ENCODE assay signal across 11 cellular contexts in genomic region chr3:196227629-196228493, GRCh38. TPM values are rescaled to one million over a fixed set of nuclear protein-coding genes. Genes with fewer than 3 reads are reported as not detected.
DNase-seq lines count a peak whose midpoint lies in the region; ATAC-seq, FAIRE-seq and TF ChIP-seq lines count a peak whose summit lies in the region.
"Had no signal": no experiment of that assay in that cellular context is flagged by ENCODE, and none has a peak within 500 bp of the region (broad histone marks: within the 10 kb centered on the region; RNA-seq: fewer than 3 reads in every experiment).

No MANE protein-coding gene starts in this region.

- H3K36me3 Mint-ChIP-seq in immature natural killer cell: no peaks in the 10 kb centered on the region

- RAD21 ChIA-PET in GM12878 (lab: Charles Lee; ENCODE audit: unreplicated experiment): interaction anchor here (1.0 to 1.2 kb wide), 2 partner anchors 24 to 26 kb away, joined by 3 read pairs; no protein-coding TSS in a partner anchor

- CTCF ChIA-PET in GM12878 (lab: Yijun Ruan, JAX): interaction anchor here (0.7 kb wide), 1 partner anchor 284 kb away, joined by 3 read pairs; no protein-coding TSS in a partner anchor

- SMC1A ChIA-PET in GM12878 (lab: Charles Lee; ENCODE audit: uncharacterized antibody, unreplicated experiment): no interaction called here

- DNase-seq in GM12878 (ENCODE audit: low read depth, low spot score) (no peak), islet precursor cell (peak; percentile 81), sigmoid colon (peak; percentile 42), immature natural killer cell (no peak), MM.1S (no peak)
- DNase-seq: midbrain had no signal

- FAIRE-seq in GM12878 (lab: Jason Lieb, UNC): no peak
- FAIRE-seq: colon had no signal

- WGBS in GM12878 (ENCODE audit: insufficient coverage, insufficient replicate concordance, low lambda C conversion rate, missing lambda C conversion rate): 36% methylated on average over 24 of the region's 24 CpGs
- 57 to 67% methylated on average over 24 of the region's 24 CpGs for WGBS in sigmoid colon, 2 donors

- TF ChIP-seq RAD21 in GM12878 (IDR thresholded peaks at IDR 0.05; ENCODE audit: insufficient read depth, low read depth, low read length): no peak

- H3K9me3 ChIP-seq in GM12878 (replicated peaks; ENCODE audit: control insufficient read depth, insufficient read depth, low read length) (no peaks in the 10 kb centered on the region), sigmoid colon (no peaks in the 10 kb centered on the region), MM.1S (replicated peaks; ENCODE audit: insufficient read depth, low read length) (no peaks in the 10 kb centered on the region)

- ATAC-seq in GM12878 (0 out of 3 replicates have a peak, but pooled peaks have one; percentile 12), HG03139 (IDR thresholded peaks at IDR 0.05; ENCODE audit: unreplicated experiment) (no peak)
- ATAC-seq: activated T-helper 17 cell treated with anti-CD3 and anti-CD28 coated beads, Interleukin-2, amount 50 U/mL, for 72 hours had no signal

- TF ChIP-seq EP300 in GM12878 (IDR thresholded peaks at IDR 0.05; ENCODE audit: borderline replicate concordance in 1 of 2, control insufficient read depth in 1 of 2, low read depth in 2 of 2, low read length in 2 of 2) (no peak), sigmoid colon (IDR thresholded peaks at IDR 0.05) (no peak)

- POLR2A ChIA-PET in GM12878 (lab: Charles Lee): interaction anchor here (0.5 kb wide), 1 partner anchor 220 kb away, joined by 3 read pairs; no protein-coding TSS in a partner anchor

- no peak overlapping the region for H3K4me3 Mint-ChIP-seq in immature natural killer cell
- H3K4me3 Mint-ChIP-seq: activated T-helper 17 cell treated with anti-CD3 and anti-CD28 coated beads, Interleukin-2, amount 50 U/mL, for 72 hours had no signal

- peaks cover 2 to 6% (median 2%) of the 10 kb centered on the region in 3 donors for H3K27me3 Mint-ChIP-seq in immature natural killer cell (ENCODE audit: low read depth in 3 of 3)
- H3K27me3 Mint-ChIP-seq: activated T-helper 17 cell treated with anti-CD3 and anti-CD28 coated beads, Interleukin-2, amount 50 U/mL, for 72 hours had no signal

- no peak overlapping the region for H3K27ac ChIP-seq in GM12878 (ENCODE audit: control insufficient read depth, insufficient read depth)
- no peak overlapping the region for H3K27ac ChIP-seq in sigmoid colon
- no peak overlapping the region for H3K27ac ChIP-seq in MM.1S (ENCODE audit: low read length)

- H3K27me3 ChIP-seq in GM12878 (replicated peaks in 1 of 2; ENCODE audit: control insufficient read depth in 2 of 2, insufficient read depth in 2 of 2, low read length in 1 of 2) (no peaks in the 10 kb centered on the region), sigmoid colon (peaks cover 0 to 15% (median 0%) of the 10 kb centered on the region in 3 donors), MM.1S (replicated peaks; ENCODE audit: insufficient read depth, low read length) (no peaks in the 10 kb centered on the region)

- H3K9me2 ChIP-seq in MM.1S (replicated peaks; ENCODE audit: insufficient read depth, low read length): no peaks in the 10 kb centered on the region

- H3K4me3 ChIP-seq in GM12875 (ENCODE audit: low read depth, low read length) (no peak overlapping the region), GM12878 (no peak overlapping the region), sigmoid colon (no peak overlapping the region), MM.1S (ENCODE audit: low read length) (no peak overlapping the region)

- H3K36me3 ChIP-seq in GM12878 (ENCODE audit: control insufficient read depth in 2 of 2, insufficient read depth in 2 of 2, low read length in 1 of 2) (no peaks in the 10 kb centered on the region), sigmoid colon (no peaks in the 10 kb centered on the region), MM.1S (replicated peaks; ENCODE audit: insufficient read depth, low read length) (no peaks in the 10 kb centered on the region)

- intact Hi-C loops in GM12878 (cut with micrococcal nuclease; ENCODE audit: unreplicated experiment): no loop called here
- intact Hi-C loops in sigmoid colon (cut with DNase I): no loop called here

- peak overlapping the region in 1 of 6 donors; percentile 12 for H3K27ac Mint-ChIP-seq in immature natural killer cell
- H3K27ac Mint-ChIP-seq: activated T-helper 17 cell treated with anti-CD3 and anti-CD28 coated beads, Interleukin-2, amount 50 U/mL, for 72 hours had no signal

- H2AFZ ChIP-seq in GM12878 (ENCODE audit: control insufficient read depth, low read depth, low read length) (no peak overlapping the region), MM.1S (ENCODE audit: low read length) (no peak overlapping the region)

- no peak overlapping the region for H3K9ac ChIP-seq in GM12878 (ENCODE audit: control insufficient read depth, insufficient read depth, low read length)
- H3K9ac ChIP-seq in MM.1S (ENCODE audit: low read length): no peak overlapping the region

- BruUV-seq in GM12878 (replicated peaks; lab: Mats Ljungman, UMichigan): no TSS peak

- no peaks in the 10 kb centered on the region for H3K4me1 Mint-ChIP-seq in immature natural killer cell

- H3F3A ChIP-seq in MM.1S (ENCODE audit: insufficient read depth, low read length): no peaks in the 10 kb centered on the region

- in situ Hi-C loops in GM12878 (cut with MboI): no loop called here

- H3K79me2 ChIP-seq in GM12878 (ENCODE audit: control insufficient read depth, insufficient read depth, low read length) (no peaks in the 10 kb centered on the region), MM.1S (ENCODE audit: low read length) (no peaks in the 10 kb centered on the region)

- no peaks in the 10 kb centered on the region for H4K20me1 ChIP-seq in GM12878 (ENCODE audit: control insufficient read depth, insufficient read depth)
- no peaks in the 10 kb centered on the region for H4K20me1 ChIP-seq in MM.1S (ENCODE audit: insufficient read depth, low read length)

- H3K9me3 Mint-ChIP-seq in immature natural killer cell: no peaks in the 10 kb centered on the region
- H3K9me3 Mint-ChIP-seq: activated T-helper 17 cell treated with anti-CD3 and anti-CD28 coated beads, Interleukin-2, amount 50 U/mL, for 72 hours had no signal

- H3K4me1 ChIP-seq in GM12878 (ENCODE audit: control insufficient read depth, insufficient read depth, low read length) (peaks cover 10% of the 10 kb centered on the region), sigmoid colon (peaks cover 0 to 5% (median 0%) of the 10 kb centered on the region in 4 donors), MM.1S (ENCODE audit: low read length) (no peaks in the 10 kb centered on the region)

- peak; percentile 19; the same call in 1 of the 2 replicates for TF ChIP-seq CTCF in GM12875 (IDR thresholded peaks at IDR 0.05; ENCODE audit: borderline replicate concordance, insufficient read depth, low read depth, low read length)
- no peak for TF ChIP-seq CTCF in GM12878 (IDR thresholded peaks at IDR 0.05 in 2 of 3, conservative IDR thresholded peaks at IDR 0.05 in 1 of 3; ENCODE audit: control insufficient read depth in 2 of 3, extremely low read depth in 1 of 3, insufficient read depth in 1 of 3, low read depth in 3 of 3, low read length in 3 of 3)
- TF ChIP-seq CTCF in sigmoid colon (IDR thresholded peaks at IDR 0.05): no peak
- TF ChIP-seq CTCF in MM.1S (IDR thresholded peaks at IDR 0.05; ENCODE audit: low read length): no peak

- no peak for TF ChIP-seq POLR2A in GM12878 (IDR thresholded peaks at IDR 0.05; ENCODE audit: low read depth, low read length)
- TF ChIP-seq POLR2A in sigmoid colon (IDR thresholded peaks at IDR 0.05): no peak

- no peak overlapping the region for H3K4me2 ChIP-seq in GM12878 (ENCODE audit: control insufficient read depth, insufficient read depth)
- H3K4me2 ChIP-seq in MM.1S (ENCODE audit: low read depth, low read length): no peak overlapping the region

RNA-seq across cellular contexts. Expression of gene SLC51A, which starts 11.5 kb away (rescaled TPM):
- not detected in 2 replicates for total RNA-seq in GM12878 (2013; cell fraction: nucleolus; rRNA removed)
- total RNA-seq in GM12878 (2014; rRNA removed) (not detected in 2 replicates), GM12878 (2014; rRNA removed; fragmentation: Illumina TruSeq; extraction: Trizol) (0.18 TPM in 1 of 2 replicates, not detected in the other), GM12878 (2021) (not detected in 2 replicates), sigmoid colon (not detected)
- 0.62 TPM for polyA plus RNA-seq in GM12878 (2011; ENCODE audit: low read depth)
- polyA plus RNA-seq in GM12878 (2011; rRNA removed) (not detected in 2 replicates), GM12878 (2014; fragmentation: Illumina TruSeq; extraction: Trizol) (not detected in 2 replicates), GM12878 (2014; fragmentation: Nextera tagmentation; extraction: Ambion mirVana) (1 to 10 TPM in 1 of 2 experiments, under 1 TPM in 1; 0.99 to 2.1 TPM), GM12878 (2014; rRNA removed) (not detected in 2 replicates), GM12878 (2016; fragmentation: Nextera tagmentation; extraction: Ambion mirVana) (1 to 10 TPM; 2.2 to 3.9 TPM), sigmoid colon (10 to 100 TPM in 2 of 3 donors, 1 to 10 TPM in 1; 7.8 to 22.7 (median 11.1) TPM), immature natural killer cell (1 to 10 TPM in 1 of 3 donors, under 1 TPM in 1, not detected in 1; 0.62 to 1.6 TPM)
- not detected in 2 replicates for polyA plus RNA-seq in GM12878 (2011; cell fraction: cytosol; rRNA removed)
- not detected in 2 replicates for polyA plus RNA-seq in GM12878 (2011; cell fraction: nucleus; rRNA removed)
- 2.2 and 3.2 TPM in 2 replicates for polyA plus RNA-seq in GM12878 (2012)
- polyA minus RNA-seq in GM12878 (2011; rRNA and poly(A)+ RNA removed): not detected in 2 replicates
- polyA minus RNA-seq in GM12878 (2011; cell fraction: cytosol; rRNA and poly(A)+ RNA removed): not detected in 2 replicates
- not detected in 2 replicates for polyA minus RNA-seq in GM12878 (2011; cell fraction: nucleus; rRNA and poly(A)+ RNA removed)
- total RNA-seq: activated T-helper 17 cell treated with anti-CD3 and anti-CD28 coated beads, Interleukin-2, amount 50 U/mL, for 72 hours had no signal

RNA-seq across cellular contexts. Expression of gene ZDHHC19, which starts 16.7 kb away (rescaled TPM):
- total RNA-seq in GM12878 (2013; cell fraction: nucleolus; rRNA removed): not detected in 2 replicates
- not detected in 2 replicates for total RNA-seq in GM12878 (2014; rRNA removed)
- total RNA-seq in GM12878 (2014; rRNA removed; fragmentation: Illumina TruSeq; extraction: Trizol): not detected in 2 replicates
- not detected in 2 replicates for total RNA-seq in GM12878 (2021)
- polyA plus RNA-seq in GM12878 (2011; ENCODE audit: low read depth): not detected
- not detected in 2 replicates for polyA plus RNA-seq in GM12878 (2011; rRNA removed)
- polyA plus RNA-seq in GM12878 (2011; cell fraction: cytosol; rRNA removed): not detected in 2 replicates
- polyA plus RNA-seq in GM12878 (2011; cell fraction: nucleus; rRNA removed): not detected in 2 replicates
- polyA plus RNA-seq in GM12878 (2012): 0.17 TPM in 1 of 2 replicates, not detected in the other
- not detected in 2 replicates for polyA plus RNA-seq in GM12878 (2014; fragmentation: Illumina TruSeq; extraction: Trizol)
- polyA plus RNA-seq in GM12878 (2014; fragmentation: Nextera tagmentation; extraction: Ambion mirVana): under 1 TPM in 1 of 2 experiments, not detected in 1; 0.26 TPM
- polyA plus RNA-seq in GM12878 (2014; rRNA removed): not detected in 2 replicates
- not detected for polyA plus RNA-seq in GM12878 (2016; fragmentation: Nextera tagmentation; extraction: Ambion mirVana)
- polyA minus RNA-seq in GM12878 (2011; rRNA and poly(A)+ RNA removed): not detected in 2 replicates
- polyA minus RNA-seq in GM12878 (2011; cell fraction: cytosol; rRNA and poly(A)+ RNA removed): not detected in 2 replicates
- not detected in 2 replicates for polyA minus RNA-seq in GM12878 (2011; cell fraction: nucleus; rRNA and poly(A)+ RNA removed)
- total RNA-seq in sigmoid colon: under 1 TPM in 1 of 4 donors, not detected in 3; 0.99 TPM
- polyA plus RNA-seq in sigmoid colon: under 1 TPM in 1 of 3 donors, not detected in 2; 0.38 TPM
- polyA plus RNA-seq in immature natural killer cell: not detected
- total RNA-seq: activated T-helper 17 cell treated with anti-CD3 and anti-CD28 coated beads, Interleukin-2, amount 50 U/mL, for 72 hours; skeletal muscle tissue had no signal

RNA-seq across cellular contexts. Expression of gene PCYT1A, which starts 59.7 kb away (rescaled TPM):
- 89.9 and 94.8 TPM in 2 replicates for total RNA-seq in GM12878 (2013; cell fraction: nucleolus; rRNA removed)
- total RNA-seq in GM12878 (2014; rRNA removed): 51.7 and 56.2 TPM in 2 replicates
- total RNA-seq in GM12878 (2014; rRNA removed; fragmentation: Illumina TruSeq; extraction: Trizol): 49.5 and 49.6 TPM in 2 replicates
- total RNA-seq in GM12878 (2021): 50.2 and 53.6 TPM in 2 replicates
- 25.4 TPM for polyA plus RNA-seq in GM12878 (2011; ENCODE audit: low read depth)
- polyA plus RNA-seq in GM12878 (2011; rRNA removed): 34.8 and 47.7 TPM in 2 replicates
- 37.2 TPM in 2 replicates for polyA plus RNA-seq in GM12878 (2011; cell fraction: cytosol; rRNA removed)
- 46.3 and 49.9 TPM in 2 replicates for polyA plus RNA-seq in GM12878 (2011; cell fraction: nucleus; rRNA removed)
- polyA plus RNA-seq in GM12878 (2012): 35.0 and 38.6 TPM in 2 replicates
- 49.1 and 64.3 TPM in 2 replicates for polyA plus RNA-seq in GM12878 (2014; fragmentation: Illumina TruSeq; extraction: Trizol)
- 10 to 100 TPM; 10.8 to 15.3 TPM for polyA plus RNA-seq in GM12878 (2014; fragmentation: Nextera tagmentation; extraction: Ambion mirVana)
- polyA plus RNA-seq in GM12878 (2014; rRNA removed): 51.7 and 61.8 TPM in 2 replicates
- 10 to 100 TPM; 39.8 to 40.0 TPM for polyA plus RNA-seq in GM12878 (2016; fragmentation: Nextera tagmentation; extraction: Ambion mirVana)
- 80.5 and 103 TPM in 2 replicates for polyA minus RNA-seq in GM12878 (2011; rRNA and poly(A)+ RNA removed)
- polyA minus RNA-seq in GM12878 (2011; cell fraction: cytosol; rRNA and poly(A)+ RNA removed): 33.0 and 33.1 TPM in 2 replicates
- 33.9 and 53.3 TPM in 2 replicates for polyA minus RNA-seq in GM12878 (2011; cell fraction: nucleus; rRNA and poly(A)+ RNA removed)
- total RNA-seq in sigmoid colon: 10 to 100 TPM; 61.4 to 88.6 (median 72.4) TPM
- polyA plus RNA-seq in sigmoid colon: 10 to 100 TPM; 25.8 to 31.6 (median 29.6) TPM
- 10 to 100 TPM; 19.4 to 38.3 (median 32.0) TPM for polyA plus RNA-seq in immature natural killer cell

Comparison
In these comparisons a context has a peak if more than half of its experiments do, and no peak if none do; other contexts are left out.
1. DNase-seq: peak in islet precursor cell (single experiment) and sigmoid colon (single experiment); none in GM12878 (single experiment), immature natural killer cell (0 of 3) and MM.1S (single experiment).